Comparison of ENCODE assay signal across 17 cellular contexts in genomic region chr14:101405171-101405883, GRCh38.
A peak's percentile ranks its signal among the peaks of the same experiment; 100 is the strongest.
DNase-seq lines count a peak whose midpoint lies in the region; ATAC-seq and TF ChIP-seq lines count a peak whose summit lies in the region.
"Had no signal": no experiment of that assay in that cellular context is flagged by ENCODE, and none has a peak within 500 bp of the region (broad histone marks: within the 10 kb centered on the region; RNA-seq: fewer than 3 reads in every experiment).

No MANE protein-coding gene starts in this region.

- CTCF ChIA-PET in Calu3 (lab: Charles Lee), result no interaction called here

- TF ChIP-seq CTCF in Calu3 (IDR thresholded peaks at IDR 0.05; ENCODE audit: unreplicated experiment) (no peak), fibroblast of mammary gland (conservative IDR thresholded peaks at IDR 0.05; ENCODE audit: control insufficient read depth, insufficient read depth, low read depth, low read length) (no peak), mesothelial cell of epicardium (IDR thresholded peaks at IDR 0.05; ENCODE audit: unreplicated experiment) (no peak), HFFc6 (IDR thresholded peaks at IDR 0.05) (no peak)

- intact Hi-C loops in Calu3 (cut with micrococcal nuclease; ENCODE audit: unreplicated experiment), result no loop called here
- intact Hi-C loops in posterior vena cava (cut with DNase I), result no loop called here

- H3K36me3 ChIP-seq in MG63, result no peaks in the 10 kb centered on the region
- H3K36me3 ChIP-seq: cardiac muscle cell had no signal

- H3K4me3 Mint-ChIP-seq in Calu3 (ENCODE audit: low read depth, unreplicated experiment), result no peak overlapping the region
- H3K4me3 Mint-ChIP-seq in mesothelial cell of epicardium, result no peak overlapping the region
- H3K4me3 Mint-ChIP-seq in HFFc6, result no peak overlapping the region
- H3K4me3 Mint-ChIP-seq: activated naive CD8-positive, alpha-beta T cell treated with anti-CD3 and anti-CD28 coated beads, Interleukin-2, amount 50 U/mL, for 24 hours had no signal

- H3K9me3 Mint-ChIP-seq in Calu3 (ENCODE audit: low read depth, unreplicated experiment), result no peaks in the 10 kb centered on the region
- H3K9me3 Mint-ChIP-seq in mesothelial cell of epicardium, result no peaks in the 10 kb centered on the region
- H3K9me3 Mint-ChIP-seq in HFFc6, result no peaks in the 10 kb centered on the region; the same call in 1 of the 2 replicates
- H3K9me3 Mint-ChIP-seq: activated naive CD8-positive, alpha-beta T cell treated with anti-CD3 and anti-CD28 coated beads, Interleukin-2, amount 50 U/mL, for 24 hours had no signal

- DNase-seq in Calu3 (peak; percentile 14), MG63 (peak; percentile 45), fibroblast of mammary gland (ENCODE audit: low read depth) (peak; percentile 58), mesothelial cell of epicardium (ENCODE audit: low spot score in 2 of 2, unreplicated experiment in 2 of 2) (no peak), NCI-H146 (lab: John Stamatoyannopoulos, UW) (no peak), HFFc6 (no peak), posterior vena cava (ENCODE audit: low spot score) (no peak)
- DNase-seq: activated naive CD8-positive, alpha-beta T cell treated with anti-CD3 and anti-CD28 coated beads, Interleukin-2, amount 50 U/mL, for 24 hours; COR-L47; effector CD8-positive, alpha-beta T cell; KG1; NCI-H1694 treated with DMSO at 0.1 percent for 48 hours; NCI-H510A treated with DMSO at 0.1 percent for 48 hours; retina; substantia nigra had no signal

- H3K36me3 Mint-ChIP-seq in Calu3 (ENCODE audit: insufficient read depth, unreplicated experiment) (no peaks in the 10 kb centered on the region), mesothelial cell of epicardium (no peaks in the 10 kb centered on the region), HFFc6 (ENCODE audit: low read depth) (no peaks in the 10 kb centered on the region)

- no TSS peak for BruUV-seq in Calu3 (replicated peaks; lab: Mats Ljungman, UMichigan)

- no peaks in the 10 kb centered on the region for H3K9me3 ChIP-seq in MG63

- no peak for ATAC-seq in HG02981 (IDR thresholded peaks at IDR 0.05; ENCODE audit: unreplicated experiment)
- ATAC-seq: activated naive CD8-positive, alpha-beta T cell treated with anti-CD3 and anti-CD28 coated beads, Interleukin-2, amount 50 U/mL, for 24 hours had no signal

- H3K27me3 Mint-ChIP-seq in Calu3 (ENCODE audit: unreplicated experiment) (peaks cover 24% of the 10 kb centered on the region), mesothelial cell of epicardium (ENCODE audit: low read depth) (no peaks in the 10 kb centered on the region), HFFc6 (ENCODE audit: insufficient read depth) (peaks cover 21% of the 10 kb centered on the region)

- no peak overlapping the region for H3K27ac Mint-ChIP-seq in Calu3 (ENCODE audit: unreplicated experiment)
- peak overlapping the region; percentile 17 for H3K27ac Mint-ChIP-seq in mesothelial cell of epicardium
- H3K27ac Mint-ChIP-seq in HFFc6, result no peak overlapping the region
- H3K27ac Mint-ChIP-seq: activated naive CD8-positive, alpha-beta T cell treated with anti-CD3 and anti-CD28 coated beads, Interleukin-2, amount 50 U/mL, for 24 hours had no signal

- H3K4me1 Mint-ChIP-seq in Calu3 (ENCODE audit: low read depth, unreplicated experiment), result peaks cover 6% of the 10 kb centered on the region
- H3K4me1 Mint-ChIP-seq in mesothelial cell of epicardium, result peaks cover 30% of the 10 kb centered on the region
- H3K4me1 Mint-ChIP-seq in HFFc6 (ENCODE audit: low read depth), result peaks cover 35% of the 10 kb centered on the region

- H3K27me3 ChIP-seq in MG63, result no peaks in the 10 kb centered on the region
- H3K27me3 ChIP-seq: cardiac muscle cell had no signal

- H3K4me3 ChIP-seq in MG63 (no peak overlapping the region), fibroblast of mammary gland (ENCODE audit: control insufficient read depth, low read depth, low read length) (no peak overlapping the region)
- H3K4me3 ChIP-seq: cardiac muscle cell had no signal

Comparison
In these comparisons a context has a peak if more than half of its experiments do, and no peak if none do; other contexts are left out.
1. DNase-seq: peak in Calu3 (single experiment), MG63 (single experiment) and fibroblast of mammary gland (single experiment); none in mesothelial cell of epicardium (0 of 2), NCI-H146 (single experiment), HFFc6 (single experiment) and posterior vena cava (single experiment).